In the genomic region with DNA sequence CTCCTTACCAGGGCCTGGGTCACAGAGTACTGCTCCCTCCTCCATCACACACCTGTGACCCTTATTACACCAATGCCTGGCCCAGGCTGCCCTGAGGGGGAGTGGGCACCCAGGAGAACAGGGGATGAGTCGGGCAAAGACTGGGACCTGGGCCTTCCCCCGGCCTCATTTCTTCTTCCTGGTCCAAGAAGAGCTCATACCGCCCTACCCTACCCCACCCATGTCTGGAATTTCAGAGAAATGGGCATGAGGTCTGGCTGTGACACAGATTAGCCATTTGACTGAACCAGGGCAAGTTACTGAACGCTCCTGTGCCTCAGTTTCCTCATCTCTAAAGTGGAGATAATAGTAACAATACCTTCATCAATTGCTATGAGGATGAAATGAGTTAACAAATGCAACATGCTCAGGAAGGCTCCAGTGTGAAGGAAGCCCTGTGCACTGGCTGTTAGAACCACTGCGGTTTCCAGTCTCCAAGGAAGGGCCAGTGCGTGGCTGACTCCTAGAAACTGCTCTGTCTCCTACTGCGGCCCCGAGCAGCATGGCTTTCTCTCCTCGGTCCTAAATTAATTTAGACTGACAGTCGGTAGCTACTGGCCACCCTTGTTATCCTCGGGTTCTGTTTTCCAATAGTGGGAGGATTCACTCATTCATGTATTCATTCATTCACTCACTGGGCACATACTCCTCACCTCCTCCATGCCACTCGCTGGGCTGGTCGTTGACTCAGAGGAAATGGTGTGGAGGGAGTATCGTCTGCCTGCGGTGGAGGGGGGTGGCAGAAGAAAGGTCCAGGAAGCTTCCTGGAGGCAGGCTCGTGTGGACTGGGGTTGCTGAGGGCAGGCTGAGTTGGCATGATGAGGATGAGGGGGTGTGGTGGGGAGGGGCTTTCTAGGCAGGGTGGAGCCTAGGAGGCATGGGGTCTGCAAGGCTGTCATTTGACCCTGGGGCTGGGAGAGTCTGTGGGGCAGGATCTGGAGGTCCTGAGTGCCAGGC, we compare ENCODE assay signal across 3 cellular contexts.
TF ChIP-seq lines count a peak whose summit lies in the region.

No MANE protein-coding gene starts in this region.

TF ChIP-seq in SK-N-SH, 30 proteins besides CTCF, POLR2A, EP300 and RAD21 (continued from another document):
- TF ChIP-seq, protein P1, sequence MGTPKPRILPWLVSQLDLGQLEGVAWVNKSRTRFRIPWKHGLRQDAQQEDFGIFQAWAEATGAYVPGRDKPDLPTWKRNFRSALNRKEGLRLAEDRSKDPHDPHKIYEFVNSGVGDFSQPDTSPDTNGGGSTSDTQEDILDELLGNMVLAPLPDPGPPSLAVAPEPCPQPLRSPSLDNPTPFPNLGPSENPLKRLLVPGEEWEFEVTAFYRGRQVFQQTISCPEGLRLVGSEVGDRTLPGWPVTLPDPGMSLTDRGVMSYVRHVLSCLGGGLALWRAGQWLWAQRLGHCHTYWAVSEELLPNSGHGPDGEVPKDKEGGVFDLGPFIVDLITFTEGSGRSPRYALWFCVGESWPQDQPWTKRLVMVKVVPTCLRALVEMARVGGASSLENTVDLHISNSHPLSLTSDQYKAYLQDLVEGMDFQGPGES (IDR thresholded peaks at IDR 0.05; ENCODE audit: low read depth, low read length): no peak
- no peak for TF ChIP-seq ELF1 (IDR thresholded peaks at IDR 0.05)
- TF ChIP-seq RFX5 (IDR thresholded peaks at IDR 0.05; ENCODE audit: low read length): no peak
- TF ChIP-seq JUND (IDR thresholded peaks at IDR 0.05): no peak
- no peak for TF ChIP-seq GATA2 (CRISPR knock-in tag; IDR thresholded peaks at IDR 0.05)
- TF ChIP-seq, protein P2, sequence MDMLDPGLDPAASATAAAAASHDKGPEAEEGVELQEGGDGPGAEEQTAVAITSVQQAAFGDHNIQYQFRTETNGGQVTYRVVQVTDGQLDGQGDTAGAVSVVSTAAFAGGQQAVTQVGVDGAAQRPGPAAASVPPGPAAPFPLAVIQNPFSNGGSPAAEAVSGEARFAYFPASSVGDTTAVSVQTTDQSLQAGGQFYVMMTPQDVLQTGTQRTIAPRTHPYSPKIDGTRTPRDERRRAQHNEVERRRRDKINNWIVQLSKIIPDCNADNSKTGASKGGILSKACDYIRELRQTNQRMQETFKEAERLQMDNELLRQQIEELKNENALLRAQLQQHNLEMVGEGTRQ (IDR thresholded peaks at IDR 0.05; ENCODE audit: borderline replicate concordance, low read depth, low read length): no peak
- TF ChIP-seq NFIC (IDR thresholded peaks at IDR 0.05; ENCODE audit: borderline replicate concordance): no peak
- no peak for TF ChIP-seq FOXM1 (IDR thresholded peaks at IDR 0.05; ENCODE audit: low read depth)
- TF ChIP-seq RXRA (IDR thresholded peaks at IDR 0.05; ENCODE audit: borderline replicate concordance, low read depth): no peak
- no peak for TF ChIP-seq TEAD4 (IDR thresholded peaks at IDR 0.05; ENCODE audit: borderline replicate concordance, insufficient read depth)
- no peak for TF ChIP-seq TCF12 (IDR thresholded peaks at IDR 0.05)

TF ChIP-seq in SK-N-SH treated with all-trans-retinoic acid at 6 μM for 48 hours, 23 proteins besides CTCF, POLR2A, EP300 and RAD21 (continues in another document):
- TF ChIP-seq, protein P3, sequence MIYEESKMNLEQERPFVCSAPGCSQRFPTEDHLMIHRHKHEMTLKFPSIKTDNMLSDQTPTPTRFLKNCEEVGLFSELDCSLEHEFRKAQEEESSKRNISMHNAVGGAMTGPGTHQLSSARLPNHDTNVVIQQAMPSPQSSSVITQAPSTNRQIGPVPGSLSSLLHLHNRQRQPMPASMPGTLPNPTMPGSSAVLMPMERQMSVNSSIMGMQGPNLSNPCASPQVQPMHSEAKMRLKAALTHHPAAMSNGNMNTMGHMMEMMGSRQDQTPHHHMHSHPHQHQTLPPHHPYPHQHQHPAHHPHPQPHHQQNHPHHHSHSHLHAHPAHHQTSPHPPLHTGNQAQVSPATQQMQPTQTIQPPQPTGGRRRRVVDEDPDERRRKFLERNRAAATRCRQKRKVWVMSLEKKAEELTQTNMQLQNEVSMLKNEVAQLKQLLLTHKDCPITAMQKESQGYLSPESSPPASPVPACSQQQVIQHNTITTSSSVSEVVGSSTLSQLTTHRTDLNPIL (CRISPR knock-in tag; IDR thresholded peaks at IDR 0.05; ENCODE audit: low read depth): no peak
- TF ChIP-seq GLIS3 (CRISPR knock-in tag; IDR thresholded peaks at IDR 0.05) (no peak), ESRRG (CRISPR knock-in tag; IDR thresholded peaks at IDR 0.05) (no peak), RARB (CRISPR knock-in tag; IDR thresholded peaks at IDR 0.05) (no peak), ZNF70 (CRISPR knock-in tag; IDR thresholded peaks at IDR 0.05) (no peak), TCF4 (CRISPR knock-in tag; IDR thresholded peaks at IDR 0.05; ENCODE audit: borderline replicate concordance) (no peak), ZC3H10 (CRISPR knock-in tag; IDR thresholded peaks at IDR 0.05) (no peak), PPARA (CRISPR knock-in tag; IDR thresholded peaks at IDR 0.05; ENCODE audit: borderline replicate concordance) (no peak), ZNF8 (CRISPR knock-in tag; IDR thresholded peaks at IDR 0.05) (no peak), ZNF565 (CRISPR knock-in tag; conservative IDR thresholded peaks at IDR 0.05; ENCODE audit: low read depth) (no peak), CSDC2 (CRISPR knock-in tag; IDR thresholded peaks at IDR 0.05) (no peak)
- TF ChIP-seq, protein P4, sequence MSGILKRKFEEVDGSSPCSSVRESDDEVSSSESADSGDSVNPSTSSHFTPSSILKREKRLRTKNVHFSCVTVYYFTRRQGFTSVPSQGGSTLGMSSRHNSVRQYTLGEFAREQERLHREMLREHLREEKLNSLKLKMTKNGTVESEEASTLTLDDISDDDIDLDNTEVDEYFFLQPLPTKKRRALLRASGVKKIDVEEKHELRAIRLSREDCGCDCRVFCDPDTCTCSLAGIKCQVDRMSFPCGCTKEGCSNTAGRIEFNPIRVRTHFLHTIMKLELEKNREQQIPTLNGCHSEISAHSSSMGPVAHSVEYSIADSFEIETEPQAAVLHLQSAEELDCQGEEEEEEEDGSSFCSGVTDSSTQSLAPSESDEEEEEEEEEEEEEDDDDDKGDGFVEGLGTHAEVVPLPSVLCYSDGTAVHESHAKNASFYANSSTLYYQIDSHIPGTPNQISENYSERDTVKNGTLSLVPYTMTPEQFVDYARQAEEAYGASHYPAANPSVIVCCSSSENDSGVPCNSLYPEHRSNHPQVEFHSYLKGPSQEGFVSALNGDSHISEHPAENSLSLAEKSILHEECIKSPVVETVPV (CRISPR knock-in tag; IDR thresholded peaks at IDR 0.05): no peak
- TF ChIP-seq, protein P5, sequence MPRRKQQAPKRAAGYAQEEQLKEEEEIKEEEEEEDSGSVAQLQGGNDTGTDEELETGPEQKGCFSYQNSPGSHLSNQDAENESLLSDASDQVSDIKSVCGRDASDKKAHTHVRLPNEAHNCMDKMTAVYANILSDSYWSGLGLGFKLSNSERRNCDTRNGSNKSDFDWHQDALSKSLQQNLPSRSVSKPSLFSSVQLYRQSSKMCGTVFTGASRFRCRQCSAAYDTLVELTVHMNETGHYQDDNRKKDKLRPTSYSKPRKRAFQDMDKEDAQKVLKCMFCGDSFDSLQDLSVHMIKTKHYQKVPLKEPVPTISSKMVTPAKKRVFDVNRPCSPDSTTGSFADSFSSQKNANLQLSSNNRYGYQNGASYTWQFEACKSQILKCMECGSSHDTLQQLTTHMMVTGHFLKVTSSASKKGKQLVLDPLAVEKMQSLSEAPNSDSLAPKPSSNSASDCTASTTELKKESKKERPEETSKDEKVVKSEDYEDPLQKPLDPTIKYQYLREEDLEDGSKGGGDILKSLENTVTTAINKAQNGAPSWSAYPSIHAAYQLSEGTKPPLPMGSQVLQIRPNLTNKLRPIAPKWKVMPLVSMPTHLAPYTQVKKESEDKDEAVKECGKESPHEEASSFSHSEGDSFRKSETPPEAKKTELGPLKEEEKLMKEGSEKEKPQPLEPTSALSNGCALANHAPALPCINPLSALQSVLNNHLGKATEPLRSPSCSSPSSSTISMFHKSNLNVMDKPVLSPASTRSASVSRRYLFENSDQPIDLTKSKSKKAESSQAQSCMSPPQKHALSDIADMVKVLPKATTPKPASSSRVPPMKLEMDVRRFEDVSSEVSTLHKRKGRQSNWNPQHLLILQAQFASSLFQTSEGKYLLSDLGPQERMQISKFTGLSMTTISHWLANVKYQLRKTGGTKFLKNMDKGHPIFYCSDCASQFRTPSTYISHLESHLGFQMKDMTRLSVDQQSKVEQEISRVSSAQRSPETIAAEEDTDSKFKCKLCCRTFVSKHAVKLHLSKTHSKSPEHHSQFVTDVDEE (CRISPR knock-in tag; IDR thresholded peaks at IDR 0.05): no peak
- TF ChIP-seq, protein P6, sequence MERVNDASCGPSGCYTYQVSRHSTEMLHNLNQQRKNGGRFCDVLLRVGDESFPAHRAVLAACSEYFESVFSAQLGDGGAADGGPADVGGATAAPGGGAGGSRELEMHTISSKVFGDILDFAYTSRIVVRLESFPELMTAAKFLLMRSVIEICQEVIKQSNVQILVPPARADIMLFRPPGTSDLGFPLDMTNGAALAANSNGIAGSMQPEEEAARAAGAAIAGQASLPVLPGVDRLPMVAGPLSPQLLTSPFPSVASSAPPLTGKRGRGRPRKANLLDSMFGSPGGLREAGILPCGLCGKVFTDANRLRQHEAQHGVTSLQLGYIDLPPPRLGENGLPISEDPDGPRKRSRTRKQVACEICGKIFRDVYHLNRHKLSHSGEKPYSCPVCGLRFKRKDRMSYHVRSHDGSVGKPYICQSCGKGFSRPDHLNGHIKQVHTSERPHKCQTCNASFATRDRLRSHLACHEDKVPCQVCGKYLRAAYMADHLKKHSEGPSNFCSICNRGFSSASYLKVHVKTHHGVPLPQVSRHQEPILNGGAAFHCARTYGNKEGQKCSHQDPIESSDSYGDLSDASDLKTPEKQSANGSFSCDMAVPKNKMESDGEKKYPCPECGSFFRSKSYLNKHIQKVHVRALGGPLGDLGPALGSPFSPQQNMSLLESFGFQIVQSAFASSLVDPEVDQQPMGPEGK (CRISPR knock-in tag; IDR thresholded peaks at IDR 0.05; ENCODE audit: borderline replicate concordance): no peak

TF ChIP-seq in WTC11, 78 proteins besides CTCF, POLR2A, EP300 and RAD21 (continued from another document and continues in another):
- TF ChIP-seq, protein P7, sequence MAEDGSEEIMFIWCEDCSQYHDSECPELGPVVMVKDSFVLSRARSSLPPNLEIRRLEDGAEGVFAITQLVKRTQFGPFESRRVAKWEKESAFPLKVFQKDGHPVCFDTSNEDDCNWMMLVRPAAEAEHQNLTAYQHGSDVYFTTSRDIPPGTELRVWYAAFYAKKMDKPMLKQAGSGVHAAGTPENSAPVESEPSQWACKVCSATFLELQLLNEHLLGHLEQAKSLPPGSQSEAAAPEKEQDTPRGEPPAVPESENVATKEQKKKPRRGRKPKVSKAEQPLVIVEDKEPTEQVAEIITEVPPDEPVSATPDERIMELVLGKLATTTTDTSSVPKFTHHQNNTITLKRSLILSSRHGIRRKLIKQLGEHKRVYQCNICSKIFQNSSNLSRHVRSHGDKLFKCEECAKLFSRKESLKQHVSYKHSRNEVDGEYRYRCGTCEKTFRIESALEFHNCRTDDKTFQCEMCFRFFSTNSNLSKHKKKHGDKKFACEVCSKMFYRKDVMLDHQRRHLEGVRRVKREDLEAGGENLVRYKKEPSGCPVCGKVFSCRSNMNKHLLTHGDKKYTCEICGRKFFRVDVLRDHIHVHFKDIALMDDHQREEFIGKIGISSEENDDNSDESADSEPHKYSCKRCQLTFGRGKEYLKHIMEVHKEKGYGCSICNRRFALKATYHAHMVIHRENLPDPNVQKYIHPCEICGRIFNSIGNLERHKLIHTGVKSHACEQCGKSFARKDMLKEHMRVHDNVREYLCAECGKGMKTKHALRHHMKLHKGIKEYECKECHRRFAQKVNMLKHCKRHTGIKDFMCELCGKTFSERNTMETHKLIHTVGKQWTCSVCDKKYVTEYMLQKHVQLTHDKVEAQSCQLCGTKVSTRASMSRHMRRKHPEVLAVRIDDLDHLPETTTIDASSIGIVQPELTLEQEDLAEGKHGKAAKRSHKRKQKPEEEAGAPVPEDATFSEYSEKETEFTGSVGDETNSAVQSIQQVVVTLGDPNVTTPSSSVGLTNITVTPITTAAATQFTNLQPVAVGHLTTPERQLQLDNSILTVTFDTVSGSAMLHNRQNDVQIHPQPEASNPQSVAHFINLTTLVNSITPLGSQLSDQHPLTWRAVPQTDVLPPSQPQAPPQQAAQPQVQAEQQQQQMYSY (CRISPR knock-in tag; IDR thresholded peaks at IDR 0.05): no peak
- TF ChIP-seq SP1 (CRISPR knock-in tag; conservative IDR thresholded peaks at IDR 0.05): no peak
- TF ChIP-seq PRRX2 (CRISPR knock-in tag; IDR thresholded peaks at IDR 0.05): no peak
- TF ChIP-seq CBFB (CRISPR knock-in tag; IDR thresholded peaks at IDR 0.05; ENCODE audit: low read depth): no peak
- TF ChIP-seq RELA (CRISPR knock-in tag; IDR thresholded peaks at IDR 0.05; ENCODE audit: borderline replicate concordance): no peak
- TF ChIP-seq TEAD4 (CRISPR knock-in tag; IDR thresholded peaks at IDR 0.05): no peak
- TF ChIP-seq, protein P8, sequence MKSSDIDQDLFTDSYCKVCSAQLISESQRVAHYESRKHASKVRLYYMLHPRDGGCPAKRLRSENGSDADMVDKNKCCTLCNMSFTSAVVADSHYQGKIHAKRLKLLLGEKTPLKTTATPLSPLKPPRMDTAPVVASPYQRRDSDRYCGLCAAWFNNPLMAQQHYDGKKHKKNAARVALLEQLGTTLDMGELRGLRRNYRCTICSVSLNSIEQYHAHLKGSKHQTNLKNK (CRISPR knock-in tag; IDR thresholded peaks at IDR 0.05): no peak
- no peak for TF ChIP-seq JUN (CRISPR knock-in tag; IDR thresholded peaks at IDR 0.05)
- TF ChIP-seq, protein P9, sequence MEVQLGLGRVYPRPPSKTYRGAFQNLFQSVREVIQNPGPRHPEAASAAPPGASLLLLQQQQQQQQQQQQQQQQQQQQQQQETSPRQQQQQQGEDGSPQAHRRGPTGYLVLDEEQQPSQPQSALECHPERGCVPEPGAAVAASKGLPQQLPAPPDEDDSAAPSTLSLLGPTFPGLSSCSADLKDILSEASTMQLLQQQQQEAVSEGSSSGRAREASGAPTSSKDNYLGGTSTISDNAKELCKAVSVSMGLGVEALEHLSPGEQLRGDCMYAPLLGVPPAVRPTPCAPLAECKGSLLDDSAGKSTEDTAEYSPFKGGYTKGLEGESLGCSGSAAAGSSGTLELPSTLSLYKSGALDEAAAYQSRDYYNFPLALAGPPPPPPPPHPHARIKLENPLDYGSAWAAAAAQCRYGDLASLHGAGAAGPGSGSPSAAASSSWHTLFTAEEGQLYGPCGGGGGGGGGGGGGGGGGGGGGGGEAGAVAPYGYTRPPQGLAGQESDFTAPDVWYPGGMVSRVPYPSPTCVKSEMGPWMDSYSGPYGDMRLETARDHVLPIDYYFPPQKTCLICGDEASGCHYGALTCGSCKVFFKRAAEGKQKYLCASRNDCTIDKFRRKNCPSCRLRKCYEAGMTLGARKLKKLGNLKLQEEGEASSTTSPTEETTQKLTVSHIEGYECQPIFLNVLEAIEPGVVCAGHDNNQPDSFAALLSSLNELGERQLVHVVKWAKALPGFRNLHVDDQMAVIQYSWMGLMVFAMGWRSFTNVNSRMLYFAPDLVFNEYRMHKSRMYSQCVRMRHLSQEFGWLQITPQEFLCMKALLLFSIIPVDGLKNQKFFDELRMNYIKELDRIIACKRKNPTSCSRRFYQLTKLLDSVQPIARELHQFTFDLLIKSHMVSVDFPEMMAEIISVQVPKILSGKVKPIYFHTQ (CRISPR knock-in tag; IDR thresholded peaks at IDR 0.05): no peak
- TF ChIP-seq, protein P10, sequence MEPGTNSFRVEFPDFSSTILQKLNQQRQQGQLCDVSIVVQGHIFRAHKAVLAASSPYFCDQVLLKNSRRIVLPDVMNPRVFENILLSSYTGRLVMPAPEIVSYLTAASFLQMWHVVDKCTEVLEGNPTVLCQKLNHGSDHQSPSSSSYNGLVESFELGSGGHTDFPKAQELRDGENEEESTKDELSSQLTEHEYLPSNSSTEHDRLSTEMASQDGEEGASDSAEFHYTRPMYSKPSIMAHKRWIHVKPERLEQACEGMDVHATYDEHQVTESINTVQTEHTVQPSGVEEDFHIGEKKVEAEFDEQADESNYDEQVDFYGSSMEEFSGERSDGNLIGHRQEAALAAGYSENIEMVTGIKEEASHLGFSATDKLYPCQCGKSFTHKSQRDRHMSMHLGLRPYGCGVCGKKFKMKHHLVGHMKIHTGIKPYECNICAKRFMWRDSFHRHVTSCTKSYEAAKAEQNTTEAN (CRISPR knock-in tag; IDR thresholded peaks at IDR 0.05): no peak
- no peak for TF ChIP-seq CREB1 (CRISPR knock-in tag; IDR thresholded peaks at IDR 0.05)
- no peak for TF ChIP-seq ZNF121 (CRISPR knock-in tag; IDR thresholded peaks at IDR 0.05)
- no peak for TF ChIP-seq TEAD1 (CRISPR knock-in tag; IDR thresholded peaks at IDR 0.05)
- no peak for TF ChIP-seq NFYB (CRISPR knock-in tag; conservative IDR thresholded peaks at IDR 0.05; ENCODE audit: low read depth)
